Comparison of ENCODE assay signal across 17 cellular contexts in genomic region chr19:38270587-38271167, GRCh38. TPM values are rescaled to one million over a fixed set of nuclear protein-coding genes. Genes with fewer than 3 reads are reported as not detected.
DNase-seq lines count a peak whose midpoint lies in the region; ATAC-seq and TF ChIP-seq lines count a peak whose summit lies in the region.
"Had no signal": no experiment of that assay in that cellular context is flagged by ENCODE, and none has a peak within 500 bp of the region (broad histone marks: within the 10 kb centered on the region; RNA-seq: fewer than 3 reads in every experiment).

No MANE protein-coding gene starts in this region.

- peak overlapping the region; percentile 16 for H3K4me2 ChIP-seq in hepatocyte

- CTCF ChIA-PET in HEK293 (lab: Yijun Ruan, JAX) (interaction anchor here (0.7 to 8.8 kb wide), 13 partner anchors 9 to 65 kb away, joined by 3 to 39 read pairs (median 5); partner anchors contain the start of gene CATSPERG), GM10248 (lab: Yijun Ruan, JAX) (interaction anchor here (1.3 kb wide), 1 partner anchor 19 kb away, joined by 4 read pairs; no protein-coding TSS in a partner anchor)

- H3K79me2 ChIP-seq in hepatocyte, result peaks cover 91% of the 10 kb centered on the region

- H3K4me1 ChIP-seq in HEK293 (ENCODE audit: control insufficient read depth, insufficient read depth, low read length), result peaks cover 44% of the 10 kb centered on the region
- peaks cover 27% of the 10 kb centered on the region for H3K4me1 ChIP-seq in hepatocyte (ENCODE audit: insufficient read depth)
- H3K4me1 ChIP-seq: gastrocnemius medialis had no signal

- H3K36me3 ChIP-seq in HEK293 (ENCODE audit: control insufficient read depth in 2 of 2, insufficient read depth in 1 of 2, low read length in 2 of 2) (peaks cover 0 to 11% of the 10 kb centered on the region in 2 experiments; a peak in 1 of 3 replicates), hepatocyte (replicated peaks; ENCODE audit: insufficient read depth, low read depth) (no peaks in the 10 kb centered on the region)
- H3K36me3 ChIP-seq: gastrocnemius medialis, left lung, ovary had no signal

- TF ChIP-seq CTCF in 22Rv1 (IDR thresholded peaks at IDR 0.05) (no peak), HEK293 (tag by site-specific recombination; IDR thresholded peaks at IDR 0.05) (no peak), hepatocyte (IDR thresholded peaks at IDR 0.05; ENCODE audit: poor library complexity) (no peak), GM10248 (IDR thresholded peaks at IDR 0.05; ENCODE audit: control extremely low read depth, extremely low read depth, low read depth, missing control alignments) (no peak)

- POLR2A ChIA-PET in HEK293 (lab: Yijun Ruan, JAX), result interaction anchor here (0.6 to 1.2 kb wide), 3 partner anchors 8 to 118 kb away, joined by 3 to 6 read pairs (median 4); partner anchors contain the start of gene PSMD8
- POLR2A ChIA-PET in GM10248 (lab: Yijun Ruan, JAX), result no interaction called here

- peaks cover 53% of the 10 kb centered on the region for H4K20me1 ChIP-seq in hepatocyte (ENCODE audit: insufficient read depth, poor library complexity, severe bottlenecking)

- H3K9me3 ChIP-seq in HEK293 (ENCODE audit: control insufficient read depth, insufficient read depth, low read depth, low read length) (no peaks in the 10 kb centered on the region), hepatocyte (ENCODE audit: low read depth) (no peaks in the 10 kb centered on the region)
- H3K9me3 ChIP-seq: gastrocnemius medialis, left lung, ovary had no signal

- H2AFZ ChIP-seq in hepatocyte, result no peak overlapping the region

- ATAC-seq in GM18909 (IDR thresholded peaks at IDR 0.05; ENCODE audit: poor library complexity, unreplicated experiment) (no peak), GM18873 (IDR thresholded peaks at IDR 0.05; ENCODE audit: low FRiP score, unreplicated experiment) (no peak)
- ATAC-seq: gastrocnemius medialis, left lung had no signal

- DNase-seq in T1000 (lab: John Stamatoyannopoulos, UW) (peak; percentile 72), hepatocyte (ENCODE audit: low spot score) (no peak), GM10248 (ENCODE audit: extremely low spot score) (no peak)
- DNase-seq in stimulated activated CD4-positive, alpha-beta T cell treated with anti-CD3 and anti-CD28 coated beads, Interleukin-4, amount 100 ng/mL, for 24 hours, result no peak
- DNase-seq: activated CD4-positive, alpha-beta T cell treated with anti-CD3 and anti-CD28 coated beads, Interleukin-2, amount 10 ng/mL, durations not matched to agents 7 days and 5 days; activated gamma-delta T cell treated with Interleukin-2 at 50 U/mL for 16 hours; dermis blood vessel endothelial cell; gastrocnemius medialis; NCI-H2171 treated with DMSO at 0.1 percent for 48 hours; ovary; Right ventricle myocardium superior; substantia nigra had no signal

- no peaks in the 10 kb centered on the region for H3K9me2 ChIP-seq in hepatocyte (replicated peaks; ENCODE audit: insufficient read depth)

- H3K27me3 ChIP-seq in hepatocyte, result no peaks in the 10 kb centered on the region
- H3K27me3 ChIP-seq: gastrocnemius medialis, left lung, ovary had no signal

- H3K4me3 ChIP-seq in HEK293 (ENCODE audit: low read depth, low read length) (no peak overlapping the region), hepatocyte (no peak overlapping the region)
- H3K4me3 ChIP-seq: gastrocnemius medialis, left lung, ovary had no signal

- 40% methylated on average over 5 of the region's 5 CpGs for WGBS in hepatocyte (ENCODE audit: low lambda C conversion rate, missing lambda C conversion rate)

- H3K27ac ChIP-seq in 22Rv1 (peak overlapping the region; percentile 93), HEK293 (ENCODE audit: extremely low read depth, low read depth, low read length) (peak overlapping the region; percentile 70), hepatocyte (peak overlapping the region; percentile 14)
- H3K27ac ChIP-seq: gastrocnemius medialis, left lung, ovary had no signal

TF ChIP-seq in HEK293, 187 proteins besides CTCF, POLR2A, EP300 and RAD21 (continues in another document):
- no peak for TF ChIP-seq PRDM2 (tag by site-specific recombination; IDR thresholded peaks at IDR 0.05; ENCODE audit: borderline replicate concordance)
- TF ChIP-seq, protein P1, sequence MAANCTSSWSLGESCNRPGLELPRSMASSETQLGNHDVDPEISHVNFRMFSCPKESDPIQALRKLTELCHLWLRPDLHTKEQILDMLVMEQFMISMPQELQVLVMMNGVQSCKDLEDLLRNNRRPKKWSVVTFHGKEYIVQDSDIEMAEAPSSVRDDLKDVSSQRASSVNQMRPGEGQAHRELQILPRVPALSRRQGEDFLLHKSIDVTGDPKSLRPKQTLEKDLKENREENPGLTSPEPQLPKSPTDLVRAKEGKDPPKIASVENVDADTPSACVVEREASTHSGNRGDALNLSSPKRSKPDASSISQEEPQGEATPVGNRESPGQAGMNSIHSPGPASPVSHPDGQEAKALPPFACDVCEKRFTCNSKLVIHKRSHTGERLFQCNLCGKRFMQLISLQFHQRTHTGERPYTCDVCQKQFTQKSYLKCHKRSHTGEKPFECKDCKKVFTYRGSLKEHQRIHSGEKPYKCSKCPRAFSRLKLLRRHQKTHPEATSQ (tag by site-specific recombination; IDR thresholded peaks at IDR 0.05), result no peak
- no peak for TF ChIP-seq ZNF701 (tag by site-specific recombination; IDR thresholded peaks at IDR 0.05)
- TF ChIP-seq ZNF747 (tag by site-specific recombination; IDR thresholded peaks at IDR 0.05), result no peak
- no peak for TF ChIP-seq ZNF433 (tag by site-specific recombination; IDR thresholded peaks at IDR 0.05; ENCODE audit: low read depth)
- no peak for TF ChIP-seq ZNF302 (tag by site-specific recombination; IDR thresholded peaks at IDR 0.05; ENCODE audit: low read depth)
- TF ChIP-seq ZNF629 (tag by site-specific recombination; IDR thresholded peaks at IDR 0.05), result peak; percentile 62
- no peak for TF ChIP-seq ZNF132 (tag by site-specific recombination; IDR thresholded peaks at IDR 0.05; ENCODE audit: borderline replicate concordance)
- no peak for TF ChIP-seq RBAK (tag by site-specific recombination; IDR thresholded peaks at IDR 0.05)
- no peak for TF ChIP-seq ZFHX2 (tag by site-specific recombination; conservative IDR thresholded peaks at IDR 0.05)
- TF ChIP-seq HOXA7 (CRISPR knock-in tag; IDR thresholded peaks at IDR 0.05; ENCODE audit: borderline replicate concordance), result no peak
- peak; percentile 82 for TF ChIP-seq ZSCAN16 (tag by site-specific recombination; IDR thresholded peaks at IDR 0.05)
- TF ChIP-seq ZBTB17 (tag by site-specific recombination; IDR thresholded peaks at IDR 0.05), result peak; percentile 90
- peak; percentile 76 for TF ChIP-seq ZNF24 (tag by site-specific recombination; IDR thresholded peaks at IDR 0.05)

RNA-seq across cellular contexts. Expression of gene SPINT2, which starts 6.3 kb away (rescaled TPM):
- total RNA-seq in hepatocyte, result 508 and 590 TPM in 2 replicates
- 834 and 885 TPM in 2 replicates for polyA plus RNA-seq in hepatocyte

RNA-seq across cellular contexts. Expression of gene PPP1R14A, which starts 14.5 kb away (rescaled TPM):
- 13.0 and 15.1 TPM in 2 replicates for total RNA-seq in hepatocyte
- polyA plus RNA-seq in hepatocyte, result 50.5 and 56.9 TPM in 2 replicates
- total RNA-seq: activated CD4-positive, alpha-beta T cell treated with anti-CD3 and anti-CD28 coated beads, Interleukin-2, amount 10 ng/mL, durations not matched to agents 7 days and 5 days had no signal

RNA-seq across cellular contexts. Expression of gene C19orf33, which starts 33.4 kb away (rescaled TPM):
- total RNA-seq in hepatocyte, result 126 and 153 TPM in 2 replicates
- polyA plus RNA-seq in hepatocyte, result 118 and 123 TPM in 2 replicates
- total RNA-seq: activated CD4-positive, alpha-beta T cell treated with anti-CD3 and anti-CD28 coated beads, Interleukin-2, amount 10 ng/mL, durations not matched to agents 7 days and 5 days had no signal

RNA-seq across cellular contexts. Expression of gene YIF1B, which starts 45.1 kb away (rescaled TPM):
- 50.0 and 54.9 TPM in 2 replicates for total RNA-seq in hepatocyte
- 101 and 105 TPM in 2 replicates for polyA plus RNA-seq in hepatocyte

RNA-seq across cellular contexts. Expression of gene DPF1, which starts 46.7 kb away (rescaled TPM):
- total RNA-seq in hepatocyte, result 1.2 and 2.1 TPM in 2 replicates
- polyA plus RNA-seq in hepatocyte, result 2.0 and 2.7 TPM in 2 replicates
- total RNA-seq: gastrocnemius medialis, Right ventricle myocardium superior had no signal

Comparison
In these comparisons a context has a peak if more than half of its experiments do, and no peak if none do; other contexts are left out.
1. H3K27ac ChIP-seq: peak in every context shown above with its lines; median percentile 93 in 22Rv1; 70 in HEK293; 14 in hepatocyte.